ENCODE assay signal across 25 cellular contexts in genomic region chr7:100969066-100969615, GRCh38. TPM values are rescaled to one million over a fixed set of nuclear protein-coding genes. Genes with fewer than 3 reads are reported as not detected.
"Had no signal": no experiment of that assay in that cellular context is flagged by ENCODE, and none has a peak within 500 bp of the region (broad histone marks: within the 10 kb centered on the region; RNA-seq: fewer than 3 reads in every experiment).

Gene MUC12 (plus strand): TSS chr7:100969565. CDS start chr7:100969623, 58 bp downstream.

- H3K27ac ChIP-seq: RWPE1, SJSA1 had no signal

- ATAC-seq: activated T-cell treated with anti-CD3 and anti-CD28 coated beads, Interleukin-2, amount 50 U/mL, for 4 hours; K562; Panc1 had no signal

- DNase-seq: activated B cell treated with CpG ODN at 0.5 μM for 24 hours; activated CD4-positive, alpha-beta memory T cell treated with anti-CD3 and anti-CD28 coated beads for 36 hours; activated CD4-positive, alpha-beta T cell treated with anti-CD3 and anti-CD28 coated beads for 1 hour; activated CD4-positive, alpha-beta T cell treated with anti-CD3 and anti-CD28 coated beads, Interleukin-2, amount 10 ng/mL, durations not matched to agents 7 days and 5 days; activated CD8-positive, alpha-beta memory T cell treated with anti-CD3 and anti-CD28 coated beads for 24 hours; activated effector memory CD4-positive, alpha-beta T cell treated with anti-CD3 and anti-CD28 coated beads, Interleukin-2, amount 50 U/mL, for 16 hours; activated naive CD4-positive, alpha-beta T cell treated with Interleukin-2 at 50 U/mL for 16 hours; activated T-cell treated with anti-CD3 and anti-CD28 coated beads, Interleukin-2, amount 50 U/mL, for 4 hours; amygdala; cerebellar nuclear complex; NCI-H1048; NCI-H146; NCI-H187 treated with DMSO at 0.1 percent for 48 hours; NCI-H2171; NCI-H226; NCI-H526; NCI-H82; OCI-M1; SHP77; T-helper 2 cell; T1000 had no signal

- H3K4me3 ChIP-seq: K562, SJSA1 had no signal

- H3K36me3 ChIP-seq: SJSA1 had no signal

RNA-seq across cellular contexts. Expression of gene MUC12, which starts in this region (rescaled TPM):
- total RNA-seq: activated B cell treated with CpG ODN at 0.5 μM for 24 hours; activated CD4-positive, alpha-beta T cell treated with anti-CD3 and anti-CD28 coated beads, Interleukin-2, amount 10 ng/mL, durations not matched to agents 7 days and 5 days; SJSA1 had no signal
